Comparison of ENCODE assay signal across 1 cellular context in the genomic region with DNA sequence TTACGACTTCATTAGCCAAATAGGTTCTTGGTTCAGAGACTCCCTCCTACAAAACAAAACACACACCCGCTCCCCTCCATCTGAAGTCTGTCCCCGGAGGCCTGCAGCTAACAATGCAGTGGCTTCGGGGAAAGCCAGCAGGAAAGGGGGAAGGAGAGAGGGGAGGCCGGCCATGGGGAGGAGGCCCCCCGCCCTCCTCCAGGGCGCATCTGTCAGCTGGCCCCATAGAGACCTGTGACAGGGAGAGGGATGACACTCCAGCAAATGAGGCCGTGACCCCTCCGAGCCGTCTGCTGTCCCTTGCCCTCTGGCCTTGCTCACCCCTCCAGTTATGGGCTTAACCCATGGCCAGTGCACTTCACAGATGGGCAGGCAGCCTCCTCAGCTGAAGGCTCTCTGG.
TF ChIP-seq lines count a peak whose summit lies in the region.

No MANE protein-coding gene starts in this region.

TF ChIP-seq in GM23338, 12 proteins besides CTCF, POLR2A, EP300 and RAD21 (continued from another document):
- TF ChIP-seq, protein P1, sequence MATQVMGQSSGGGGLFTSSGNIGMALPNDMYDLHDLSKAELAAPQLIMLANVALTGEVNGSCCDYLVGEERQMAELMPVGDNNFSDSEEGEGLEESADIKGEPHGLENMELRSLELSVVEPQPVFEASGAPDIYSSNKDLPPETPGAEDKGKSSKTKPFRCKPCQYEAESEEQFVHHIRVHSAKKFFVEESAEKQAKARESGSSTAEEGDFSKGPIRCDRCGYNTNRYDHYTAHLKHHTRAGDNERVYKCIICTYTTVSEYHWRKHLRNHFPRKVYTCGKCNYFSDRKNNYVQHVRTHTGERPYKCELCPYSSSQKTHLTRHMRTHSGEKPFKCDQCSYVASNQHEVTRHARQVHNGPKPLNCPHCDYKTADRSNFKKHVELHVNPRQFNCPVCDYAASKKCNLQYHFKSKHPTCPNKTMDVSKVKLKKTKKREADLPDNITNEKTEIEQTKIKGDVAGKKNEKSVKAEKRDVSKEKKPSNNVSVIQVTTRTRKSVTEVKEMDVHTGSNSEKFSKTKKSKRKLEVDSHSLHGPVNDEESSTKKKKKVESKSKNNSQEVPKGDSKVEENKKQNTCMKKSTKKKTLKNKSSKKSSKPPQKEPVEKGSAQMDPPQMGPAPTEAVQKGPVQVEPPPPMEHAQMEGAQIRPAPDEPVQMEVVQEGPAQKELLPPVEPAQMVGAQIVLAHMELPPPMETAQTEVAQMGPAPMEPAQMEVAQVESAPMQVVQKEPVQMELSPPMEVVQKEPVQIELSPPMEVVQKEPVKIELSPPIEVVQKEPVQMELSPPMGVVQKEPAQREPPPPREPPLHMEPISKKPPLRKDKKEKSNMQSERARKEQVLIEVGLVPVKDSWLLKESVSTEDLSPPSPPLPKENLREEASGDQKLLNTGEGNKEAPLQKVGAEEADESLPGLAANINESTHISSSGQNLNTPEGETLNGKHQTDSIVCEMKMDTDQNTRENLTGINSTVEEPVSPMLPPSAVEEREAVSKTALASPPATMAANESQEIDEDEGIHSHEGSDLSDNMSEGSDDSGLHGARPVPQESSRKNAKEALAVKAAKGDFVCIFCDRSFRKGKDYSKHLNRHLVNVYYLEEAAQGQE (IDR thresholded peaks at IDR 0.05; ENCODE audit: unreplicated experiment), result no peak
- TF ChIP-seq CREB1 (CRISPR knock-in tag; IDR thresholded peaks at IDR 0.05; ENCODE audit: low read depth) (no peak), STAT1 (IDR thresholded peaks at IDR 0.05; ENCODE audit: unreplicated experiment) (no peak), EZH2phosphoT487 (IDR thresholded peaks at IDR 0.05; ENCODE audit: unreplicated experiment) (no peak), ETS1 (IDR thresholded peaks at IDR 0.05) (no peak), ZNF114 (CRISPR knock-in tag; IDR thresholded peaks at IDR 0.05) (no peak)
